8 cellular contexts compared by ENCODE assay signal in the genomic region with DNA sequence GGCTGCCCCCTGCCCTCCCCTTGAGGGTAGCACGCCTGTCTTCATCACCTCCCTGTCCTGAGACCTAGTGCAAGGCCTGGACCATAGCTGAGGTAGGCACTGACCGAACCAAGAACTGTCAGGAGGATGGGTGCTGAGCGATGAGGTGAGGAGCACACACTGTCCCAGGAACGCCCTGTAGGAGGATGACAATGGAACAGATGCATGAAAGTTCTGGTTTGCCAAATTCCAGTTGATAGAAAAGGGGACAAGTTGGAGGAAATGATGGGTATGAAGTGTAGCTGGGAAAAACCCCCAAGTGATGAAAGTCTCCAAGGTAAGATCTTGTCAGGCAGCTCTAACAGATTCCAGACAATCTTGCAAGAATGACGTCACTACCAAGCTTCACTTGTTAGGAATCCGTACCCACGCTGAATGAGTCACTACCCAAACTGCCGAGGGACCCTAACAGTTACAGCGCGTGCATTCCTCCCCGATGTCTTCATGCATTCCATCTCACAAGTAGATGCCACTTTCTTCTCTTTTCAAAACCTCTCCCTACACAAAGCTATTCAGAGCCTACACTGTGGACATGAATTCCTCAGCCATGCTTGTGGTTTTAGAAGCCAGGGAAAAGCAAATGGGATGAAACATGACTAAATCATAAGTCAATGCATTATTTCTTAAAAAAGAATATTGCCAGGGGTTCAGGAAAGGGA. TPM values are rescaled to one million over a fixed set of nuclear protein-coding genes. Genes with fewer than 3 reads are reported as not detected.
DNase-seq lines count a peak whose midpoint lies in the region; ATAC-seq and TF ChIP-seq lines count a peak whose summit lies in the region.

No MANE protein-coding gene starts in this region.

- no peak overlapping the region for H3K4me2 ChIP-seq in hepatocyte

- POLR2A ChIA-PET in HEK293 (lab: Yijun Ruan, JAX) = interaction anchor here (0.7 to 2.0 kb wide), 2 partner anchors 91 to 648 kb away, joined by 4 to 5 read pairs; a partner anchor contains a TSS
- POLR2A ChIA-PET in activated CD8-positive, alpha-beta T cell treated with anti-CD3 and anti-CD28 coated beads for 36 hours (lab: Charles Lee) = interaction anchor here (0.7 to 1.2 kb wide), 3 partner anchors 12 to 275 kb away, joined by 3 read pairs; no protein-coding TSS in a partner anchor

- TF ChIP-seq EP300 in stomach (IDR thresholded peaks at IDR 0.05) = no peak

- WGBS in hepatocyte (ENCODE audit: low lambda C conversion rate, missing lambda C conversion rate) = 41% methylated on average over 11 of the region's 11 CpGs
- 67 to 83% (median 75%) methylated on average over 11 of the region's 11 CpGs for WGBS in stomach, 5 donors

- H3K36me3 Mint-ChIP-seq in activated CD4-positive, alpha-beta T cell treated with anti-CD3 and anti-CD28 coated beads, Interleukin-2, amount 10 ng/mL, durations not matched to agents 24 days and 14 days (ENCODE audit: low read depth) = no peaks in the 10 kb centered on the region
- no peaks in the 10 kb centered on the region for H3K36me3 Mint-ChIP-seq in activated CD8-positive, alpha-beta T cell treated with anti-CD3 and anti-CD28 coated beads for 36 hours (ENCODE audit: low read depth)

- no peaks in the 10 kb centered on the region for H4K20me1 ChIP-seq in hepatocyte (ENCODE audit: insufficient read depth, poor library complexity, severe bottlenecking)

- no peak for TF ChIP-seq POLR2A in stomach (IDR thresholded peaks at IDR 0.05)

- no peaks in the 10 kb centered on the region for H3K27me3 Mint-ChIP-seq in activated CD4-positive, alpha-beta T cell treated with anti-CD3 and anti-CD28 coated beads, Interleukin-2, amount 10 ng/mL, durations not matched to agents 24 days and 14 days
- H3K27me3 Mint-ChIP-seq in activated CD8-positive, alpha-beta T cell treated with anti-CD3 and anti-CD28 coated beads for 36 hours = no peaks in the 10 kb centered on the region

- H3K9me3 ChIP-seq in HEK293 (ENCODE audit: control insufficient read depth, insufficient read depth, low read depth, low read length) (no peaks in the 10 kb centered on the region), ascending aorta (no peaks in the 10 kb centered on the region), hepatocyte (ENCODE audit: low read depth) (no peaks in the 10 kb centered on the region), stomach (no peaks in the 10 kb centered on the region)

- intact Hi-C loops in ascending aorta (cut with DNase I) (loop anchor here (1.0 to 5.0 kb wide), 5 partner anchors 78 to 596 kb away; a partner anchor contains a TSS), stomach (cut with DNase I; ENCODE audit: low total_unique reads) (no loop called here)
- intact Hi-C loops in activated CD4-positive, alpha-beta T cell treated with anti-CD3 and anti-CD28 coated beads, Interleukin-2, amount 10 ng/mL, durations not matched to agents 24 days and 14 days (cut with micrococcal nuclease) = no loop called here
- intact Hi-C loops in activated CD8-positive, alpha-beta T cell treated with anti-CD3 and anti-CD28 coated beads for 36 hours (cut with micrococcal nuclease) = no loop called here

- H3K36me3 ChIP-seq in HEK293 (ENCODE audit: control insufficient read depth in 2 of 2, insufficient read depth in 1 of 2, low read length in 2 of 2) (no peaks in the 10 kb centered on the region), ascending aorta (no peaks in the 10 kb centered on the region), hepatocyte (replicated peaks; ENCODE audit: insufficient read depth, low read depth) (no peaks in the 10 kb centered on the region), stomach (no peaks in the 10 kb centered on the region)

- no peak overlapping the region for H3K27ac ChIP-seq in HEK293 (ENCODE audit: extremely low read depth, low read depth, low read length)
- H3K27ac ChIP-seq in ascending aorta = peak overlapping the region; percentile 96 to 98
- H3K27ac ChIP-seq in hepatocyte = peak overlapping the region; percentile 91
- peak overlapping the region in 4 of 5 donors; percentile 53 to 80 (median 74) for H3K27ac ChIP-seq in stomach

- TF ChIP-seq CTCF in HEK293 (tag by site-specific recombination; IDR thresholded peaks at IDR 0.05) = no peak
- no peak for TF ChIP-seq CTCF in ascending aorta (IDR thresholded peaks at IDR 0.05)
- TF ChIP-seq CTCF in hepatocyte (IDR thresholded peaks at IDR 0.05; ENCODE audit: poor library complexity) = no peak
- no peak for TF ChIP-seq CTCF in stomach (IDR thresholded peaks at IDR 0.05)
- no peak for TF ChIP-seq CTCF in activated CD8-positive, alpha-beta T cell treated with anti-CD3 and anti-CD28 coated beads for 36 hours (IDR thresholded peaks at IDR 0.05)

- no peaks in the 10 kb centered on the region for H3K4me1 Mint-ChIP-seq in activated CD4-positive, alpha-beta T cell treated with anti-CD3 and anti-CD28 coated beads, Interleukin-2, amount 10 ng/mL, durations not matched to agents 24 days and 14 days
- no peaks in the 10 kb centered on the region for H3K4me1 Mint-ChIP-seq in activated CD8-positive, alpha-beta T cell treated with anti-CD3 and anti-CD28 coated beads for 36 hours (ENCODE audit: low read depth)

- H3K4me3 ChIP-seq in HEK293 (ENCODE audit: low read depth, low read length) = no peak overlapping the region
- H3K4me3 ChIP-seq in ascending aorta = no peak overlapping the region
- H3K4me3 ChIP-seq in hepatocyte = no peak overlapping the region
- H3K4me3 ChIP-seq in stomach = no peak overlapping the region

- H3K9me2 ChIP-seq in hepatocyte (replicated peaks; ENCODE audit: insufficient read depth) = no peaks in the 10 kb centered on the region

- H3K4me1 ChIP-seq in HEK293 (ENCODE audit: control insufficient read depth, insufficient read depth, low read length) (no peaks in the 10 kb centered on the region), ascending aorta (peaks cover 30 to 57% of the 10 kb centered on the region in 2 donors), hepatocyte (ENCODE audit: insufficient read depth) (peaks cover 8% of the 10 kb centered on the region), stomach (peaks cover 0 to 32% (median 20%) of the 10 kb centered on the region in 4 donors)

- ATAC-seq in GM21529 (IDR thresholded peaks at IDR 0.05; ENCODE audit: unreplicated experiment) (no peak), HG02759 (IDR thresholded peaks at IDR 0.05; ENCODE audit: unreplicated experiment) (no peak)
- no peak for ATAC-seq in activated CD8-positive, alpha-beta T cell treated with anti-CD3 and anti-CD28 coated beads for 36 hours

- DNase-seq in ascending aorta (ENCODE audit: low spot score in 2 of 2) (peak; percentile 58 to 95), hepatocyte (ENCODE audit: low spot score) (peak; percentile 92), stomach (no peak)
- no peak for DNase-seq in activated CD4-positive, alpha-beta T cell treated with anti-CD3 and anti-CD28 coated beads, Interleukin-2, amount 10 ng/mL, durations not matched to agents 24 days and 14 days
- no peak for DNase-seq in activated CD8-positive, alpha-beta T cell treated with anti-CD3 and anti-CD28 coated beads for 36 hours

- no peak overlapping the region for H3K4me3 Mint-ChIP-seq in activated CD4-positive, alpha-beta T cell treated with anti-CD3 and anti-CD28 coated beads, Interleukin-2, amount 10 ng/mL, durations not matched to agents 24 days and 14 days
- H3K4me3 Mint-ChIP-seq in activated CD8-positive, alpha-beta T cell treated with anti-CD3 and anti-CD28 coated beads for 36 hours = no peak overlapping the region

- no peaks in the 10 kb centered on the region for H3K9me3 Mint-ChIP-seq in activated CD4-positive, alpha-beta T cell treated with anti-CD3 and anti-CD28 coated beads, Interleukin-2, amount 10 ng/mL, durations not matched to agents 24 days and 14 days
- H3K9me3 Mint-ChIP-seq in activated CD8-positive, alpha-beta T cell treated with anti-CD3 and anti-CD28 coated beads for 36 hours = no peaks in the 10 kb centered on the region

- CTCF ChIA-PET in HEK293 (lab: Yijun Ruan, JAX) = interaction anchor here (0.6 to 2.3 kb wide), 2 partner anchors 38 to 45 kb away, joined by 8 read pairs; no protein-coding TSS in a partner anchor
- CTCF ChIA-PET in activated CD8-positive, alpha-beta T cell treated with anti-CD3 and anti-CD28 coated beads for 36 hours (lab: Charles Lee) = interaction anchor here (1.0 kb wide), 1 partner anchor 40 kb away, joined by 3 read pairs; no protein-coding TSS in a partner anchor

- H3K79me2 ChIP-seq in hepatocyte = no peaks in the 10 kb centered on the region

- H3K27me3 ChIP-seq in ascending aorta (no peaks in the 10 kb centered on the region), hepatocyte (no peaks in the 10 kb centered on the region), stomach (no peaks in the 10 kb centered on the region)

- H3K27ac Mint-ChIP-seq in activated CD4-positive, alpha-beta T cell treated with anti-CD3 and anti-CD28 coated beads, Interleukin-2, amount 10 ng/mL, durations not matched to agents 24 days and 14 days = no peak overlapping the region
- no peak overlapping the region for H3K27ac Mint-ChIP-seq in activated CD8-positive, alpha-beta T cell treated with anti-CD3 and anti-CD28 coated beads for 36 hours

- H2AFZ ChIP-seq in hepatocyte = no peak overlapping the region

TF ChIP-seq in HEK293, 187 proteins besides CTCF, POLR2A, EP300 and RAD21 (continues in another document):
- TF ChIP-seq ZNF654 (tag by site-specific recombination; IDR thresholded peaks at IDR 0.05; ENCODE audit: low read depth) = no peak
- TF ChIP-seq, protein P1, sequence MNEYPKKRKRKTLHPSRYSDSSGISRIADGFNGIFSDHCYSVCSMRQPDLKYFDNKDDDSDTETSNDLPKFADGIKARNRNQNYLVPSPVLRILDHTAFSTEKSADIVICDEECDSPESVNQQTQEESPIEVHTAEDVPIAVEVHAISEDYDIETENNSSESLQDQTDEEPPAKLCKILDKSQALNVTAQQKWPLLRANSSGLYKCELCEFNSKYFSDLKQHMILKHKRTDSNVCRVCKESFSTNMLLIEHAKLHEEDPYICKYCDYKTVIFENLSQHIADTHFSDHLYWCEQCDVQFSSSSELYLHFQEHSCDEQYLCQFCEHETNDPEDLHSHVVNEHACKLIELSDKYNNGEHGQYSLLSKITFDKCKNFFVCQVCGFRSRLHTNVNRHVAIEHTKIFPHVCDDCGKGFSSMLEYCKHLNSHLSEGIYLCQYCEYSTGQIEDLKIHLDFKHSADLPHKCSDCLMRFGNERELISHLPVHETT (tag by site-specific recombination; IDR thresholded peaks at IDR 0.05) = peak; percentile 82

RNA-seq across cellular contexts. Expression of a gene that starts 27.6 kb away (rescaled TPM):
- total RNA-seq in ascending aorta (3.4 TPM), hepatocyte (148 and 206 TPM in 2 replicates), stomach (100 to 1,000 TPM in 2 of 5 donors, 10 to 100 TPM in 2, 1 to 10 TPM in 1; 8.2 to 226 (median 25.5) TPM)
- polyA plus RNA-seq in hepatocyte (311 and 315 TPM in 2 replicates), stomach (100 to 1,000 TPM; 149 to 268 (median 193) TPM)
- 59.0 and 59.6 TPM in 2 replicates for total RNA-seq in activated CD4-positive, alpha-beta T cell treated with anti-CD3 and anti-CD28 coated beads, Interleukin-2, amount 10 ng/mL, durations not matched to agents 24 days and 14 days
- 10 to 100 TPM; 54.6 to 59.2 TPM for total RNA-seq in activated CD8-positive, alpha-beta T cell treated with anti-CD3 and anti-CD28 coated beads for 36 hours

Comparison
In these comparisons a context has a peak if more than half of its experiments do, and no peak if none do; other contexts are left out.
1. DNase-seq: peak in ascending aorta (2 of 2) and hepatocyte (single experiment); none in stomach (single experiment), activated CD4-positive, alpha-beta T cell treated with anti-CD3 and anti-CD28 coated beads, Interleukin-2, amount 10 ng/mL, durations not matched to agents 24 days and 14 days (single experiment) and activated CD8-positive, alpha-beta T cell treated with anti-CD3 and anti-CD28 coated beads for 36 hours (single experiment).